ENCODE assay signal across 2 cellular contexts in the genomic region with DNA sequence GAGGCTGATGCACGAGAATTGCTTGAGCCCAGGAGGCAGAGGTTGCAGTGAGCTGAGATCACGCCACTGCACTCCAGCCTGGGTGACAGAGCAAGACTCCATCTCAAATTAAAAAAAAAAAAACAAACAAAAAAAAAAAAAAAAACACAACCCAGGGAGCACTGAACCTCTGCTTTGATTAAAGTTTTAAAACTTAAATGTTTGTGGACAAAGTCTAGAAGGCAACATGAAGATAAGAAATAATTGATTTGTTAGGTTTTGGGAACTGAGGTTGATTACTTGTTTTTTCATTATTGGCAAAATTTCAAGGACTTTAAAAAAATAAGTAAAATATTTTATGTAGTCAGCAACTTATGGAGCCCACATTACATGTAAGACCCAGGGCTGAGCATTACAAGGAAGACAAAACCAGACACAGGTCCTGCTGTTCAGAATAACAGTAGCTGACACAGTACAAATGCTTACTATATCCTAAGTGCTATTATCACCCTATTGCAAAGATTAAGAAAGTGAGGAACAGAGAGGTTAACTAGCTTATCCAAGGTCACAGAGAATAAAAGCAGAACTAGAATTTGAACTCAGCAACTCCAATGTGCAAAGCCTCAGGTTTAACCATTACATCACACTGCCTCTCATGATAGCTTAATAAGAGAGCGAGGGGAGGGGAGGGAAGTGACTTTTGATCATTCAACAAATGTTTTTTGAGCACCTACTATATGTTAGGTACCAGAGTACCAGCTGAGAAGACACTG.
TF ChIP-seq lines count a peak whose summit lies in the region.

No MANE protein-coding gene starts in this region.

TF ChIP-seq in A549, 52 proteins besides CTCF, POLR2A, EP300 and RAD21:
- TF ChIP-seq KDM5A (IDR thresholded peaks at IDR 0.05) (no peak), MAFK (IDR thresholded peaks at IDR 0.05; ENCODE audit: partially characterized antibody) (peak; percentile 14)
TF ChIP-seq in A549: peak in this region for 1.

TF ChIP-seq in HEK293, 187 proteins besides CTCF, POLR2A, EP300 and RAD21:
- no peak for TF ChIP-seq SP3 (tag by site-specific recombination; IDR thresholded peaks at IDR 0.05)
- TF ChIP-seq, protein P1, sequence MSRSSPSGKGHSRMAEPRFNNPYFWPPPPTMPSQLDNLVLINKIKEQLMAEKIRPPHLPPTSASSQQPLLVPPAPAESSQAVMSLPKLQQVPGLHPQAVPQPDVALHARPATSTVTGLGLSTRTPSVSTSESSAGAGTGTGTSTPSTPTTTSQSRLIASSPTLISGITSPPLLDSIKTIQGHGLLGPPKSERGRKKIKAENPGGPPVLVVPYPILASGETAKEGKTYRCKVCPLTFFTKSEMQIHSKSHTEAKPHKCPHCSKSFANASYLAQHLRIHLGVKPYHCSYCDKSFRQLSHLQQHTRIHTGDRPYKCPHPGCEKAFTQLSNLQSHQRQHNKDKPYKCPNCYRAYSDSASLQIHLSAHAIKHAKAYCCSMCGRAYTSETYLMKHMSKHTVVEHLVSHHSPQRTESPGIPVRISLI (tag by site-specific recombination; IDR thresholded peaks at IDR 0.05): 0 out of 2 replicates have a peak, but pooled peaks have one; percentile 26
